8 cellular contexts compared by ENCODE assay signal in the genomic region with DNA sequence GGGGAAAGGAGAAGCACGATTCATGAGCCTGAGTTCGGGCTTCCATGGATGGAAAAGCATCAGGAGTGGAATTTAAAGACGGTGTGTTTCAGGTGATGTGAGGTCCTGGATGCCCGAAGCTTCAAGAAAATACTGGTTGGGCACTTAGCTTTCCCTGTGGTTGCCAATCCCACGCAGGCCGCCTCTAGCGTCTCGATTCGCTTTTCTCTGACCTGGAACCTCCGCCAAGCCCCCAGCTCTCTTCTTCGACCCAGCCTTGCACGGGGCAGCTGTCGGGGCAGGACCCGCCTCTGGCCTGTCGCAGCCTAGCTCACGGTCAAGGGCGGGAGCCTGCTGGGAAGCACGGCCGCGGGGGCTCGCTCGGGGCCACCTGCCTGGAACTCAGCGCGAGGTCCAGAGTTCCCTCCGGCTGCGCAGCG. TPM values are rescaled to one million over a fixed set of nuclear protein-coding genes. Genes with fewer than 3 reads are reported as not detected.
DNase-seq lines count a peak whose midpoint lies in the region; ATAC-seq and TF ChIP-seq lines count a peak whose summit lies in the region.

No MANE protein-coding gene starts in this region.

- H3K27me3 ChIP-seq in BLaER1 treated with 17β-estradiol and CSF1 and Interleukin-3, amounts not matched to agents 10 nM and 100 nM = peaks cover 23 to 45% (median 39%) of the 10 kb centered on the region in 11 experiments
- H3K27me3 ChIP-seq in OCI-LY1 (ENCODE audit: insufficient read depth, low read length) (peaks cover 5% of the 10 kb centered on the region; the same call in 1 of the 2 replicates), neuron (ENCODE audit: insufficient read depth, low read length) (peaks cover 33% of the 10 kb centered on the region)

- H3K36me3 ChIP-seq in BLaER1 treated with 17β-estradiol and CSF1 and Interleukin-3, amounts not matched to agents 10 nM and 100 nM = peaks cover 0 to 34% (median 24%) of the 10 kb centered on the region in 11 experiments; a peak in 21 of 22 replicates
- H3K36me3 ChIP-seq in OCI-LY1 (ENCODE audit: insufficient read depth, low read length) = no peaks in the 10 kb centered on the region; the same call in 1 of the 2 replicates
- H3K36me3 ChIP-seq in neuron (ENCODE audit: insufficient read depth, low read length) = no peaks in the 10 kb centered on the region

- no peak for ATAC-seq in HG03378 (IDR thresholded peaks at IDR 0.05; ENCODE audit: unreplicated experiment)
- ATAC-seq in HG03135 (IDR thresholded peaks at IDR 0.05; ENCODE audit: unreplicated experiment) = no peak

- DNase-seq in epithelial cell of proximal tubule (ENCODE audit: low read depth) (no peak), NCI-H524 treated with DMSO at 0.1 percent for 48 hours (lab: John Stamatoyannopoulos, UW) (no peak), cerebellar nuclear complex (lab: John Stamatoyannopoulos, UW) (no peak)

- H3K9me2 ChIP-seq in OCI-LY1 (ENCODE audit: low read depth, low read length) = no peaks in the 10 kb centered on the region

- TF ChIP-seq CTCF in OCI-LY1 (IDR thresholded peaks at IDR 0.05; ENCODE audit: low read length) (no peak), epithelial cell of proximal tubule (conservative IDR thresholded peaks at IDR 0.05; ENCODE audit: low read depth, low read length) (no peak)

- peak overlapping the region; percentile 61 to 99 (median 82); a peak in 21 of 22 replicates for H3K4me2 ChIP-seq in BLaER1 treated with 17β-estradiol and CSF1 and Interleukin-3, amounts not matched to agents 10 nM and 100 nM
- peak overlapping the region; percentile 68 for H3K4me2 ChIP-seq in OCI-LY1 (ENCODE audit: low read length)

- no peaks in the 10 kb centered on the region for H4K20me1 ChIP-seq in BLaER1 treated with 17β-estradiol and CSF1 and Interleukin-3, amounts not matched to agents 10 nM and 100 nM
- no peaks in the 10 kb centered on the region for H4K20me1 ChIP-seq in OCI-LY1 (ENCODE audit: insufficient read depth, low read length)

- H3K9me3 ChIP-seq in BLaER1 treated with 17β-estradiol and CSF1 and Interleukin-3, amounts not matched to agents 10 nM and 100 nM (replicated peaks in 1 of 11) = peaks cover 62 to 88% (median 80%) of the 10 kb centered on the region in 11 experiments
- 0 out of 2 replicates have a peak, but pooled peaks cover 2% of the 10 kb centered on the region for H3K9me3 ChIP-seq in OCI-LY1 (ENCODE audit: low read length)
- peaks cover 15% of the 10 kb centered on the region for H3K9me3 ChIP-seq in neuron (ENCODE audit: low read length)

- H3K4me1 ChIP-seq in BLaER1 treated with 17β-estradiol and CSF1 and Interleukin-3, amounts not matched to agents 10 nM and 100 nM = peaks cover 6 to 30% (median 12%) of the 10 kb centered on the region in 10 experiments; a peak in 19 of 20 replicates
- H3K4me1 ChIP-seq in OCI-LY1 (ENCODE audit: insufficient read depth, low read length, severe bottlenecking) = peaks cover 9% of the 10 kb centered on the region
- peaks cover 6% of the 10 kb centered on the region for H3K4me1 ChIP-seq in neuron (ENCODE audit: insufficient read depth, low read length)

- H3K9ac ChIP-seq in BLaER1 treated with 17β-estradiol and CSF1 and Interleukin-3, amounts not matched to agents 10 nM and 100 nM = no peak overlapping the region; a peak in 1 of 22 replicates
- no peak overlapping the region; the same call in 1 of the 2 replicates for H3K9ac ChIP-seq in OCI-LY1 (ENCODE audit: low read length)

- H3F3A ChIP-seq in OCI-LY1 (ENCODE audit: insufficient read depth, low read length) = no peaks in the 10 kb centered on the region

- no peak overlapping the region for H2AFZ ChIP-seq in OCI-LY1 (ENCODE audit: low read length)
- peak overlapping the region; percentile 86 for H2AFZ ChIP-seq in neuron (ENCODE audit: low read depth, low read length)

- no peaks in the 10 kb centered on the region for H3K79me2 ChIP-seq in OCI-LY1 (ENCODE audit: insufficient read depth, low read length)

- H3K4me3 ChIP-seq in BLaER1 treated with 17β-estradiol and CSF1 and Interleukin-3, amounts not matched to agents 10 nM and 100 nM = peak overlapping the region; percentile 43 to 67 (median 54)
- H3K4me3 ChIP-seq in OCI-LY1 (ENCODE audit: low read depth, low read length, poor library complexity, severe bottlenecking) = peak overlapping the region; percentile 50
- H3K4me3 ChIP-seq in epithelial cell of proximal tubule (ENCODE audit: low read depth, low read length) = peak overlapping the region; percentile 59
- H3K4me3 ChIP-seq in neuron (ENCODE audit: low read length) = peak overlapping the region; percentile 38

- no peak overlapping the region; a peak in 1 of 22 replicates for H3K27ac ChIP-seq in BLaER1 treated with 17β-estradiol and CSF1 and Interleukin-3, amounts not matched to agents 10 nM and 100 nM
- H3K27ac ChIP-seq in OCI-LY1 (ENCODE audit: low read depth, low read length, poor library complexity, severe bottlenecking) = no peak overlapping the region

RNA-seq across cellular contexts. Expression of a gene that starts 0.3 kb away (rescaled TPM):
- 13.8 and 14.8 TPM in 2 replicates for total RNA-seq in epithelial cell of proximal tubule
